ENCODE assay signal across 22 cellular contexts in the genomic region with DNA sequence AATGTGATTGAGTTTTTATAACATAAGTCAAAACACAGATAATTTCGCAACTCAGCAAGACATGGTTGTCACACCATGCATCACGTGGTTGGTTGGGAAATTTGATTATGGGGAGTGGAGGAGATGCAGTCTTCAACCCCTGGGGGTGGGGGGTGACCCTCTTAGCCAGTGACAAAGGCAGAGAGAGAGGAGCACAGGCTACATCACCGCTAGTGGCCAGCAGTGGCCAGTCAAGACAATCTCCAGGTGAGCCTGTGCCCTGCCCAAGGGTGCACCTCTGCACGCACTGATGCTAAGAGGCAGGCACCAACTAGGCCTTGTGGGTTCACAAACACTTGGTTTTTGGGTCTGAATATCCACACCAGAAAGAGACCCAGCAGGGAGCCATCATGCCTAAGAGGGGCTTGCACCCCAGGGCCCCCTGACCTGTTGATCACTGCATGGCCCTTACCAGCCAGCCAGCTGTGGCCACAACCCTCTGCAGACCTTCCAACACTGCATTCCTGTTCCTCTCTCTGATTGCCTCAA.
"Had no signal": no experiment of that assay in that cellular context is flagged by ENCODE, and none has a peak within 500 bp of the region (broad histone marks: within the 10 kb centered on the region; RNA-seq: fewer than 3 reads in every experiment).

No MANE protein-coding gene starts in this region.

- H3K9me3 ChIP-seq: mucosa of descending colon, prostate gland, testis had no signal

- H3K9me3 Mint-ChIP-seq: dendritic cell treated with granulocyte-macrophage colony-stimulating factor and Interleukin-4, amounts not matched to agents 40 ng/mL and 50 ng/mL, for 4 days; natural killer cell had no signal

- H3K36me3 ChIP-seq: prostate gland, spleen, tibial nerve had no signal

- H3K4me3 Mint-ChIP-seq: central memory CD8-positive, alpha-beta T cell; dendritic cell treated with granulocyte-macrophage colony-stimulating factor and Interleukin-4, amounts not matched to agents 40 ng/mL and 50 ng/mL, for 4 days; effector memory CD8-positive, alpha-beta T cell; natural killer cell; neural crest cell; stimulated activated naive B cell treated with anti-CD40 and anti-IgM and Interleukin-4, amounts not matched to agents 10 μg/mL and 1 μg/mL and 100 μg/mL, for 72 hours; stimulated activated naive CD8-positive, alpha-beta T cell treated with anti-CD3 and anti-CD28 coated beads, Interleukin-15, amount 100 ng/mL, for 72 hours had no signal

- H3K27ac ChIP-seq: hepatocyte, parathyroid adenoma, prostate gland, spleen, testis, tibial nerve had no signal

- H3K27me3 Mint-ChIP-seq: central memory CD8-positive, alpha-beta T cell; dendritic cell treated with granulocyte-macrophage colony-stimulating factor and Interleukin-4, amounts not matched to agents 40 ng/mL and 50 ng/mL, for 4 days; effector memory CD8-positive, alpha-beta T cell; stimulated activated naive B cell treated with anti-CD40 and anti-IgM and Interleukin-4, amounts not matched to agents 10 μg/mL and 1 μg/mL and 100 μg/mL, for 72 hours; stimulated activated naive CD8-positive, alpha-beta T cell treated with anti-CD3 and anti-CD28 coated beads, Interleukin-15, amount 100 ng/mL, for 72 hours had no signal

- DNase-seq: effector memory CD8-positive, alpha-beta T cell; left colon; left ventricle myocardium superior; mucosa of descending colon; natural killer cell; occipital lobe; retina; spleen; stimulated activated CD4-positive, alpha-beta T cell treated with anti-CD3 and anti-CD28 coated beads, Interleukin-15, amount 100 ng/mL, for 24 hours; stimulated activated CD4-positive, alpha-beta T cell treated with anti-CD3 and anti-CD28 coated beads, Interleukin-1b, Interleukin-23, amount 100 ng/mL, for 48 hours; stimulated activated CD4-positive, alpha-beta T cell treated with anti-CD3 and anti-CD28 coated beads, Interleukin-4, amount 100 ng/mL, for 4 hours; stimulated activated naive B cell treated with anti-CD40 and anti-IgM and Interleukin-4, amounts not matched to agents 10 μg/mL and 1 μg/mL and 100 μg/mL, for 72 hours; stimulated activated naive CD8-positive, alpha-beta T cell treated with anti-CD3 and anti-CD28 coated beads, Interleukin-15, amount 100 ng/mL, for 72 hours; testis had no signal

- H3K9ac ChIP-seq: parathyroid adenoma had no signal

- H3K27ac Mint-ChIP-seq: dendritic cell treated with granulocyte-macrophage colony-stimulating factor and Interleukin-4, amounts not matched to agents 40 ng/mL and 50 ng/mL, for 4 days; effector memory CD8-positive, alpha-beta T cell; natural killer cell; stimulated activated naive B cell treated with anti-CD40 and anti-IgM and Interleukin-4, amounts not matched to agents 10 μg/mL and 1 μg/mL and 100 μg/mL, for 72 hours; stimulated activated naive CD8-positive, alpha-beta T cell treated with anti-CD3 and anti-CD28 coated beads, Interleukin-15, amount 100 ng/mL, for 72 hours had no signal

- H3K4me1 Mint-ChIP-seq: central memory CD8-positive, alpha-beta T cell had no signal

- H3K4me3 ChIP-seq: hepatocyte, lung, mucosa of descending colon, prostate gland, spleen, testis, tibial nerve had no signal

- H3K36me3 Mint-ChIP-seq: natural killer cell; stimulated activated naive B cell treated with anti-CD40 and anti-IgM and Interleukin-4, amounts not matched to agents 10 μg/mL and 1 μg/mL and 100 μg/mL, for 72 hours had no signal

- H3K4me1 ChIP-seq: parathyroid adenoma, prostate gland, testis, tibial nerve had no signal

- H3K27me3 ChIP-seq: hepatocyte, testis, tibial nerve had no signal
